2 cellular contexts compared by ENCODE assay signal in genomic region chr4:153064571-153064970, GRCh38.
TF ChIP-seq lines count a peak whose summit lies in the region.

No MANE protein-coding gene starts in this region.

TF ChIP-seq in HepG2, 621 proteins besides CTCF, POLR2A, EP300 and RAD21:
- TF ChIP-seq ZNF552 (CRISPR knock-in tag; IDR thresholded peaks at IDR 0.05; ENCODE audit: borderline replicate concordance) (no peak), ZNF724P (CRISPR knock-in tag; IDR thresholded peaks at IDR 0.05; ENCODE audit: borderline replicate concordance) (no peak), HNF4A (CRISPR knock-in tag; IDR thresholded peaks at IDR 0.05) (0 out of 2 replicates have a peak, but pooled peaks have one; percentile 16), ZNF605 (CRISPR knock-in tag; IDR thresholded peaks at IDR 0.05) (0 out of 2 replicates have a peak, but pooled peaks have one; percentile 19), PITX1 (CRISPR knock-in tag; IDR thresholded peaks at IDR 0.05) (peak; percentile 88), ZNF687 (CRISPR knock-in tag; IDR thresholded peaks at IDR 0.05) (peak; percentile 45), SNAPC4 (CRISPR knock-in tag; IDR thresholded peaks at IDR 0.05) (no peak), HNRNPL (IDR thresholded peaks at IDR 0.05; ENCODE audit: low read depth, low read length) (0 out of 2 replicates have a peak, but pooled peaks have one; percentile 37), ZNF501 (CRISPR knock-in tag; IDR thresholded peaks at IDR 0.05) (0 out of 2 replicates have a peak, but pooled peaks have one; percentile 28)

TF ChIP-seq in H1, 55 proteins besides CTCF, POLR2A, EP300 and RAD21:
- TF ChIP-seq TAF1 (IDR thresholded peaks at IDR 0.05; ENCODE audit: low read depth, low read length) (no peak), BCL11A (IDR thresholded peaks at IDR 0.05; ENCODE audit: low read depth in 2 of 2, low read length in 2 of 2) (no peak), ATF3 (IDR thresholded peaks at IDR 0.05; ENCODE audit: insufficient read depth, low read depth, low read length) (no peak), JUND (IDR thresholded peaks at IDR 0.05; ENCODE audit: low read length) (no peak), POU5F1 (IDR thresholded peaks at IDR 0.05; ENCODE audit: low read depth, low read length) (no peak), HDAC6 (IDR thresholded peaks at IDR 0.05; ENCODE audit: low read depth, low read length) (no peak), USF2 (IDR thresholded peaks at IDR 0.05; ENCODE audit: low read length) (no peak), PHF8 (conservative IDR thresholded peaks at IDR 0.05; ENCODE audit: low read depth, low read length) (no peak), ZNF274 (IDR thresholded peaks at IDR 0.05; ENCODE audit: borderline replicate concordance, extremely low read depth, low read length) (no peak), RNF2 (IDR thresholded peaks at IDR 0.05; ENCODE audit: borderline replicate concordance, low read depth, low read length, missing control alignments, poor library complexity, severe bottlenecking) (no peak), KDM4A (IDR thresholded peaks at IDR 0.05; ENCODE audit: low read depth, low read length, severe bottlenecking) (no peak), CHD2 (IDR thresholded peaks at IDR 0.05; ENCODE audit: low read length) (no peak), CHD7 (IDR thresholded peaks at IDR 0.05; ENCODE audit: insufficient replicate concordance, low read length) (no peak), SIRT6 (IDR thresholded peaks at IDR 0.05; ENCODE audit: low read length) (no peak)
